17 cellular contexts compared by ENCODE assay signal in genomic region chr22:19995611-19996339, GRCh38. TPM values are rescaled to one million over a fixed set of nuclear protein-coding genes. Genes with fewer than 3 reads are reported as not detected.
DNase-seq lines count a peak whose midpoint lies in the region; ATAC-seq and TF ChIP-seq lines count a peak whose summit lies in the region.
"Had no signal": no experiment of that assay in that cellular context is flagged by ENCODE, and none has a peak within 500 bp of the region (broad histone marks: within the 10 kb centered on the region; RNA-seq: fewer than 3 reads in every experiment).

No MANE protein-coding gene starts in this region.

- intact Hi-C loops in spleen (cut with DNase I; ENCODE audit: low total_unique reads): no loop called here

- H3K27me3 ChIP-seq in spleen (replicated peaks in 1 of 7): no peaks in the 10 kb centered on the region
- H3K27me3 ChIP-seq: body of pancreas, right lobe of liver, SJSA1 had no signal

- 57 to 80% (median 71%) methylated on average over 13 to 18 of the region's 18 CpGs for WGBS in spleen, 5 donors

- H3K36me3 ChIP-seq in spleen: no peaks in the 10 kb centered on the region
- H3K36me3 ChIP-seq: right lobe of liver, SJSA1 had no signal

- peak; percentile 79 for DNase-seq in AG10803 (ENCODE audit: low read depth)
- peak; percentile 28 to 90 for DNase-seq in cardiac fibroblast (ENCODE audit: low read depth in 2 of 2)
- DNase-seq in iris pigment epithelial cell (ENCODE audit: low read depth): peak; percentile 34
- DNase-seq in spleen: peak; percentile 74
- DNase-seq in NCI-H446 (lab: John Stamatoyannopoulos, UW): no peak
- DNase-seq: activated CD8-positive, alpha-beta T cell treated with anti-CD3 and anti-CD28 coated beads for 36 hours; activated effector memory CD4-positive, alpha-beta T cell treated with Interleukin-2 at 50 U/mL for 16 hours; body of pancreas; DMS79; effector memory CD8-positive, alpha-beta T cell; islet precursor cell; natural killer cell had no signal

- H3K4me1 ChIP-seq in spleen: peaks cover 0 to 49% (median 17%) of the 10 kb centered on the region in 6 donors
- H3K4me1 ChIP-seq: body of pancreas had no signal

- H3K9me3 ChIP-seq in spleen: no peaks in the 10 kb centered on the region
- H3K9me3 ChIP-seq: body of pancreas, right lobe of liver, SJSA1 had no signal

- ATAC-seq in GM18861 (IDR thresholded peaks at IDR 0.05; ENCODE audit: unreplicated experiment): no peak
- ATAC-seq in HG03457 (IDR thresholded peaks at IDR 0.05; ENCODE audit: unreplicated experiment): no peak
- no peak for ATAC-seq in GM21423 (IDR thresholded peaks at IDR 0.05; ENCODE audit: unreplicated experiment)
- ATAC-seq: activated CD8-positive, alpha-beta T cell treated with anti-CD3 and anti-CD28 coated beads for 36 hours; body of pancreas; effector memory CD8-positive, alpha-beta T cell; natural killer cell; right lobe of liver had no signal

- H3K4me3 ChIP-seq in AG10803 (ENCODE audit: low read length): no peak overlapping the region
- H3K4me3 ChIP-seq in cardiac fibroblast (replicated peaks in 1 of 2; ENCODE audit: low read depth in 2 of 2, low read length in 2 of 2): no peak overlapping the region
- H3K4me3 ChIP-seq in spleen: no peak overlapping the region
- H3K4me3 ChIP-seq: body of pancreas, right lobe of liver, SJSA1 had no signal

- no peak for TF ChIP-seq POLR2A in spleen (IDR thresholded peaks at IDR 0.05)

- H3K27ac ChIP-seq in spleen: peak overlapping the region; percentile 27 to 84 (median 79)
- H3K27ac ChIP-seq: body of pancreas, right lobe of liver, SJSA1 had no signal

- TF ChIP-seq CTCF in AG10803 (conservative IDR thresholded peaks at IDR 0.05; ENCODE audit: low read length) (no peak), cardiac fibroblast (IDR thresholded peaks at IDR 0.05; ENCODE audit: low read depth, low read length) (no peak), spleen (IDR thresholded peaks at IDR 0.05 in 8 of 11, conservative IDR thresholded peaks at IDR 0.05 in 3 of 11) (no peak)

RNA-seq across cellular contexts. Expression of gene ARVCF, which starts 20.8 kb away (rescaled TPM):
- 10 to 100 TPM; 18.1 to 96.7 (median 29.5) TPM for total RNA-seq in spleen
- polyA plus RNA-seq in spleen: 10 to 100 TPM in 2 of 3 donors, 1 to 10 TPM in 1; 9.4 to 42.5 (median 10.4) TPM

RNA-seq across cellular contexts. Expression of gene TANGO2, which starts 25.1 kb away (rescaled TPM):
- 10 to 100 TPM; 35.9 to 72.2 (median 57.2) TPM for total RNA-seq in spleen
- polyA plus RNA-seq in spleen: 10 to 100 TPM; 18.7 to 30.9 (median 21.6) TPM

RNA-seq across cellular contexts. Expression of gene TXNRD2, which starts 54.2 kb away (rescaled TPM):
- 10 to 100 TPM; 21.6 to 44.8 (median 34.9) TPM for total RNA-seq in spleen
- 10 to 100 TPM; 23.3 to 45.9 (median 45.0) TPM for polyA plus RNA-seq in spleen

RNA-seq across cellular contexts. Expression of gene COMT, which starts 54.2 kb away (rescaled TPM):
- 100 to 1,000 TPM in 5 of 7 donors, 10 to 100 TPM in 2; 86.4 to 216 (median 116) TPM for total RNA-seq in spleen
- 10 to 100 TPM; 63.5 to 98.0 (median 86.1) TPM for polyA plus RNA-seq in spleen

Comparison
In these comparisons a context has a peak if more than half of its experiments do, and no peak if none do; other contexts are left out.
1. DNase-seq: peak in AG10803 (single experiment), cardiac fibroblast (2 of 2), iris pigment epithelial cell (single experiment) and spleen (single experiment); none in NCI-H446 (0 of 2).